ENCODE assay signal across 17 cellular contexts in the genomic region with DNA sequence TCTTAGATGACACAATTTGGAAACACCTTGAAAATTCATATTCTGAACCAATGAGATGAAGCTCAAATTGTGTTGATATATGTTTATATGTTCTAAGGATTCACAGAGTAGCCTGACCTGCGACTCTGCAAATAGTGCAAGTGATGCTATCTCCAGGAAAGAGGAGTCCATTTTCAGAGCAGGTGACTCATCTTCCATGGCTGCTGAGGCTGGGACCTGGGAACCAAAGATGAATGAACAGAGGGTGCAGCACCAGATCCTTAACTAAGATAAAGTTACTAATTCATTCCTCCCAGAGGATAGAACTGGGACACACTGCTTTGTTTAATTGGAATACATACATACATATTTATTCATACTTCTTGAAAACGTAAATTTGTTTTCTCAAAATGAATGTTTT.
DNase-seq lines count a peak whose midpoint lies in the region; ATAC-seq and TF ChIP-seq lines count a peak whose summit lies in the region.
"Had no signal": no experiment of that assay in that cellular context is flagged by ENCODE, and none has a peak within 500 bp of the region (broad histone marks: within the 10 kb centered on the region; RNA-seq: fewer than 3 reads in every experiment).

No MANE protein-coding gene starts in this region.

- no peak overlapping the region for H3K23ac ChIP-seq in mesenchymal stem cell (ENCODE audit: low read length in 2 of 2)

- H4K91ac ChIP-seq in mesenchymal stem cell (ENCODE audit: low read length), result no peak overlapping the region

- no peak overlapping the region for H3K27ac Mint-ChIP-seq in activated naive CD4-positive, alpha-beta T cell treated with anti-CD3 and anti-CD28 coated beads, Interleukin-2, amount 10 ng/mL, durations not matched to agents 7 days and 5 days
- no peak overlapping the region for H3K27ac Mint-ChIP-seq in WTC11
- H3K27ac Mint-ChIP-seq: activated CD4-positive, alpha-beta T cell treated with anti-CD3 and anti-CD28 coated beads, Interleukin-2, amount 10 ng/mL, durations not matched to agents 24 days and 14 days; IgD-negative memory B cell; naive thymus-derived CD8-positive, alpha-beta T cell had no signal

- H3K27me3 ChIP-seq in mesenchymal stem cell (ENCODE audit: control insufficient read depth in 1 of 2, insufficient read depth in 1 of 2, low read length in 2 of 2), result no peaks in the 10 kb centered on the region
- H3K27me3 ChIP-seq: hepatocyte had no signal

- WGBS in mesenchymal stem cell, result 65% methylated on average over 1 of the region's 2 CpGs

- H3K14ac ChIP-seq in mesenchymal stem cell (ENCODE audit: low read length in 2 of 2), result no peak overlapping the region

- POLR2A ChIA-PET in WTC11 (lab: Charles Lee), result no interaction called here

- no peak overlapping the region for H3K4me2 ChIP-seq in mesenchymal stem cell (ENCODE audit: low read length, poor library complexity, severe bottlenecking)
- H3K4me2 ChIP-seq: hepatocyte had no signal

- H3K36me3 Mint-ChIP-seq in activated naive CD4-positive, alpha-beta T cell treated with anti-CD3 and anti-CD28 coated beads, Interleukin-2, amount 10 ng/mL, durations not matched to agents 7 days and 5 days, result no peaks in the 10 kb centered on the region
- no peaks in the 10 kb centered on the region for H3K36me3 Mint-ChIP-seq in WTC11
- H3K36me3 Mint-ChIP-seq: naive thymus-derived CD8-positive, alpha-beta T cell had no signal

- H2AK5ac ChIP-seq in mesenchymal stem cell (ENCODE audit: low read length, severe bottlenecking), result no peak overlapping the region

- H3K9me3 Mint-ChIP-seq in activated naive CD4-positive, alpha-beta T cell treated with anti-CD3 and anti-CD28 coated beads, Interleukin-2, amount 10 ng/mL, durations not matched to agents 7 days and 5 days, result peaks cover 5% of the 10 kb centered on the region
- no peaks in the 10 kb centered on the region for H3K9me3 Mint-ChIP-seq in WTC11
- H3K9me3 Mint-ChIP-seq: activated CD4-positive, alpha-beta T cell treated with anti-CD3 and anti-CD28 coated beads, Interleukin-2, amount 10 ng/mL, durations not matched to agents 24 days and 14 days had no signal

- H3K9me3 ChIP-seq in mesenchymal stem cell (ENCODE audit: control insufficient read depth, low read length), result no peaks in the 10 kb centered on the region
- H3K9me3 ChIP-seq: thoracic aorta had no signal

- no peak overlapping the region for H3K9ac ChIP-seq in mesenchymal stem cell (ENCODE audit: low read length)

- no peak overlapping the region for H3K4me3 ChIP-seq in mesenchymal stem cell (ENCODE audit: insufficient read depth in 1 of 2, low read depth in 1 of 2, low read length in 2 of 2)
- H3K4me3 ChIP-seq: hepatocyte, thoracic aorta had no signal

- no peak for TF ChIP-seq CTCF in WTC11 (IDR thresholded peaks at IDR 0.05)

- H3K79me1 ChIP-seq in mesenchymal stem cell (replicated peaks; ENCODE audit: low read length, poor library complexity, severe bottlenecking), result no peaks in the 10 kb centered on the region

- H3K4ac ChIP-seq in mesenchymal stem cell (ENCODE audit: low read depth in 1 of 2, low read length in 2 of 2), result no peak overlapping the region

- H2BK5ac ChIP-seq in mesenchymal stem cell (ENCODE audit: low read depth, low read length, poor library complexity, severe bottlenecking), result no peak overlapping the region

- no peak overlapping the region for H2AFZ ChIP-seq in mesenchymal stem cell (ENCODE audit: low read depth, low read length)
- H2AFZ ChIP-seq: hepatocyte had no signal

- CTCF ChIA-PET in activated naive CD4-positive, alpha-beta T cell treated with anti-CD3 and anti-CD28 coated beads, Interleukin-2, amount 10 ng/mL, durations not matched to agents 7 days and 5 days (lab: Charles Lee), result no interaction called here
- CTCF ChIA-PET in WTC11 (lab: Charles Lee), result no interaction called here

- H2BK12ac ChIP-seq in mesenchymal stem cell (ENCODE audit: low read length in 2 of 2), result no peak overlapping the region

- H4K8ac ChIP-seq in mesenchymal stem cell (ENCODE audit: low read length), result no peak overlapping the region

- no peaks in the 10 kb centered on the region for H3K36me3 ChIP-seq in mesenchymal stem cell (ENCODE audit: control insufficient read depth in 1 of 2, insufficient read depth in 2 of 2, low read depth in 1 of 2, low read length in 2 of 2)
- H3K36me3 ChIP-seq: thoracic aorta had no signal

- no peak overlapping the region for H3K27ac ChIP-seq in mesenchymal stem cell (ENCODE audit: low read length, poor library complexity, severe bottlenecking)
- H3K27ac ChIP-seq: hepatocyte, thoracic aorta had no signal

- ATAC-seq in WTC11, result no peak
- ATAC-seq: activated T-cell treated with anti-CD3 and anti-CD28 coated beads, Interleukin-2, amount 50 U/mL, for 4 hours; left lobe of liver; naive thymus-derived CD8-positive, alpha-beta T cell had no signal

- in situ Hi-C loops in KBM-7 (cut with MboI; ENCODE audit: low pct_unique_long_range_greater_than_20kb, low sequenced_read_pairs), result no loop called here

- H3K4me3 Mint-ChIP-seq in activated naive CD4-positive, alpha-beta T cell treated with anti-CD3 and anti-CD28 coated beads, Interleukin-2, amount 10 ng/mL, durations not matched to agents 7 days and 5 days, result no peak overlapping the region
- H3K4me3 Mint-ChIP-seq in WTC11, result no peak overlapping the region
- H3K4me3 Mint-ChIP-seq: activated CD4-positive, alpha-beta T cell treated with anti-CD3 and anti-CD28 coated beads, Interleukin-2, amount 10 ng/mL, durations not matched to agents 24 days and 14 days; activated T-cell treated with anti-CD3 and anti-CD28 coated beads, Interleukin-2, amount 50 U/mL, for 4 hours; IgD-negative memory B cell; naive thymus-derived CD8-positive, alpha-beta T cell had no signal

- H2BK15ac ChIP-seq in mesenchymal stem cell (ENCODE audit: low read depth, poor library complexity, severe bottlenecking), result no peak overlapping the region

- no peak overlapping the region for H2BK120ac ChIP-seq in mesenchymal stem cell (ENCODE audit: low read depth, low read length)

- no peaks in the 10 kb centered on the region for H3K27me3 Mint-ChIP-seq in activated naive CD4-positive, alpha-beta T cell treated with anti-CD3 and anti-CD28 coated beads, Interleukin-2, amount 10 ng/mL, durations not matched to agents 7 days and 5 days
- peaks cover 5% of the 10 kb centered on the region for H3K27me3 Mint-ChIP-seq in WTC11 (ENCODE audit: low read depth)
- H3K27me3 Mint-ChIP-seq: activated CD4-positive, alpha-beta T cell treated with anti-CD3 and anti-CD28 coated beads, Interleukin-2, amount 10 ng/mL, durations not matched to agents 24 days and 14 days; IgD-negative memory B cell; naive thymus-derived CD8-positive, alpha-beta T cell had no signal

- H3K4me1 Mint-ChIP-seq in activated naive CD4-positive, alpha-beta T cell treated with anti-CD3 and anti-CD28 coated beads, Interleukin-2, amount 10 ng/mL, durations not matched to agents 7 days and 5 days, result no peaks in the 10 kb centered on the region
- H3K4me1 Mint-ChIP-seq in WTC11, result peaks cover 39% of the 10 kb centered on the region
- H3K4me1 Mint-ChIP-seq: activated CD4-positive, alpha-beta T cell treated with anti-CD3 and anti-CD28 coated beads, Interleukin-2, amount 10 ng/mL, durations not matched to agents 24 days and 14 days; IgD-negative memory B cell; naive thymus-derived CD8-positive, alpha-beta T cell had no signal

- no peak overlapping the region for H3K18ac ChIP-seq in mesenchymal stem cell (ENCODE audit: low read depth in 1 of 2, low read length in 2 of 2)

- peaks cover 5% of the 10 kb centered on the region for H3K4me1 ChIP-seq in mesenchymal stem cell (ENCODE audit: control insufficient read depth, insufficient read depth, low read depth, low read length)

- DNase-seq in DMS 273 treated with DMSO at 0.1 percent for 48 hours (lab: John Stamatoyannopoulos, UW), result peak; percentile 42
- peak; percentile 26 for DNase-seq in HuH-7.5 (ENCODE audit: low spot score)
- peak; percentile 54 for DNase-seq in amniotic epithelial cell (ENCODE audit: low read depth)
- DNase-seq in mesenchymal stem cell, result peak; percentile 38
- DNase-seq in activated naive CD4-positive, alpha-beta T cell treated with anti-CD3 and anti-CD28 coated beads, Interleukin-2, amount 10 ng/mL, durations not matched to agents 7 days and 5 days, result no peak
- no peak for DNase-seq in KBM-7
- no peak for DNase-seq in WTC11 (ENCODE audit: low spot score)
- DNase-seq in MV-4-11 (lab: John Stamatoyannopoulos, UW), result no peak
- DNase-seq: activated CD4-positive, alpha-beta T cell treated with anti-CD3 and anti-CD28 coated beads, Interleukin-2, amount 10 ng/mL, durations not matched to agents 24 days and 14 days; activated T-cell treated with anti-CD3 and anti-CD28 coated beads, Interleukin-2, amount 50 U/mL, for 4 hours; naive thymus-derived CD8-positive, alpha-beta T cell; NCI-H1417 treated with DMSO at 0.1 percent for 48 hours; T-helper 9 cell had no signal

TF ChIP-seq in WTC11, 78 proteins besides CTCF, POLR2A, EP300 and RAD21 (continues in another document):
- TF ChIP-seq MXD4 (CRISPR knock-in tag; IDR thresholded peaks at IDR 0.05; ENCODE audit: borderline replicate concordance), result no peak
- TF ChIP-seq, protein P1, sequence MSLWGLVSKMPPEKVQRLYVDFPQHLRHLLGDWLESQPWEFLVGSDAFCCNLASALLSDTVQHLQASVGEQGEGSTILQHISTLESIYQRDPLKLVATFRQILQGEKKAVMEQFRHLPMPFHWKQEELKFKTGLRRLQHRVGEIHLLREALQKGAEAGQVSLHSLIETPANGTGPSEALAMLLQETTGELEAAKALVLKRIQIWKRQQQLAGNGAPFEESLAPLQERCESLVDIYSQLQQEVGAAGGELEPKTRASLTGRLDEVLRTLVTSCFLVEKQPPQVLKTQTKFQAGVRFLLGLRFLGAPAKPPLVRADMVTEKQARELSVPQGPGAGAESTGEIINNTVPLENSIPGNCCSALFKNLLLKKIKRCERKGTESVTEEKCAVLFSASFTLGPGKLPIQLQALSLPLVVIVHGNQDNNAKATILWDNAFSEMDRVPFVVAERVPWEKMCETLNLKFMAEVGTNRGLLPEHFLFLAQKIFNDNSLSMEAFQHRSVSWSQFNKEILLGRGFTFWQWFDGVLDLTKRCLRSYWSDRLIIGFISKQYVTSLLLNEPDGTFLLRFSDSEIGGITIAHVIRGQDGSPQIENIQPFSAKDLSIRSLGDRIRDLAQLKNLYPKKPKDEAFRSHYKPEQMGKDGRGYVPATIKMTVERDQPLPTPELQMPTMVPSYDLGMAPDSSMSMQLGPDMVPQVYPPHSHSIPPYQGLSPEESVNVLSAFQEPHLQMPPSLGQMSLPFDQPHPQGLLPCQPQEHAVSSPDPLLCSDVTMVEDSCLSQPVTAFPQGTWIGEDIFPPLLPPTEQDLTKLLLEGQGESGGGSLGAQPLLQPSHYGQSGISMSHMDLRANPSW (CRISPR knock-in tag; conservative IDR thresholded peaks at IDR 0.05; ENCODE audit: low read depth), result no peak
- TF ChIP-seq EMX1 (CRISPR knock-in tag; IDR thresholded peaks at IDR 0.05), result no peak
- no peak for TF ChIP-seq ZNF232 (CRISPR knock-in tag; IDR thresholded peaks at IDR 0.05)
- no peak for TF ChIP-seq HMGA2 (CRISPR knock-in tag; IDR thresholded peaks at IDR 0.05)
- no peak for TF ChIP-seq SOX15 (CRISPR knock-in tag; IDR thresholded peaks at IDR 0.05)
- TF ChIP-seq ESRRA (CRISPR knock-in tag; IDR thresholded peaks at IDR 0.05; ENCODE audit: borderline replicate concordance), result no peak
- no peak for TF ChIP-seq NFYB (CRISPR knock-in tag; conservative IDR thresholded peaks at IDR 0.05; ENCODE audit: low read depth)
- no peak for TF ChIP-seq MYBL2 (CRISPR knock-in tag; IDR thresholded peaks at IDR 0.05)

Comparison
In these comparisons a context has a peak if more than half of its experiments do, and no peak if none do; other contexts are left out.
1. DNase-seq: peak in DMS 273 treated with DMSO at 0.1 percent for 48 hours (single experiment), HuH-7.5 (single experiment), amniotic epithelial cell (single experiment) and mesenchymal stem cell (single experiment); none in activated naive CD4-positive, alpha-beta T cell treated with anti-CD3 and anti-CD28 coated beads, Interleukin-2, amount 10 ng/mL, durations not matched to agents 7 days and 5 days (single experiment), KBM-7 (single experiment), WTC11 (single experiment) and MV-4-11 (single experiment).